ENCODE assay signal across 7 cellular contexts in the genomic region with DNA sequence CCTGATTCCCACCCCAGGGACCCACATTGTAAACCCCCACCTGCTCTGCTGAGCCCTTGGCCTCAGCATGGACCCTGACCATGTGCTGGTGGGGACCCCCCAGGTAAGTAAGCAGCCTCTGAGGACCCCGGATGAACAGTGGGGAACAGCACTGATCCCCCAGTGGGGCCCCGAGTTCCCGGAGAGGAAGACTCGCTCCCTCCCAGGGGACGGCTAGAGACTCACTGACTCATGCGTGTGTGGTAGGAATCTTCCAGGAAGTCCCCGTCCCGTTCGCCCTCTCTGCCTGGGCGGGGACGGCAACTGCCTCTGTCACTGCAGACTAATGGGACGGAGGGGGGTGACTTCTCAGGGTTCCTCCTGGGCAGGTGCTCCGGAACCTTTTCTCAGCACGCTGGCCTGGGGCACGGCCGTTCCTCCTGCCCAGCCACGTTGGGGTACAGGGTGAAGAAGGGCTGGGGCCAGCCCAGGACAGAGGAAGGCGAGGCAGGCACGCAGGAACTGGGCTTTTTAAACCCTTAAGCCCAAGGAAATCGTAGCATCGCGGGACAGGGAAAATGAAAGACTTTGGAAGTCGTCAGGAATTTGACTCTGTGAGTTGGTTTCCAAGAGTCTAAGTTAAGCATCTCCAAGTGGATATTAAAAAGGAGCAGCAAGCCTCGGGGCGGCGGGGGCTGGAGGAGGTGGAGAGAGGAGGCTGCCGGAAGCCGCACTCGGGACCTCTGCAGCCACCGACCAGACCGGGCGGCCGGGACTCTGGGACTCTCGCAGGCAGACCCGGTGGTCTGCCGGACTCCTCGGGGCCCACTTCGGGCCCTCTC.
A peak's percentile ranks its signal among the peaks of the same experiment; 100 is the strongest.
DNase-seq lines count a peak whose midpoint lies in the region; TF ChIP-seq lines count a peak whose summit lies in the region.

No MANE protein-coding gene starts in this region.

- H3K4me3 ChIP-seq in MM.1S (ENCODE audit: low read length) (peak overlapping the region; percentile 78), esophagus squamous epithelium (peak overlapping the region; percentile 28 to 67 (median 52))

- H3K9me3 Mint-ChIP-seq in activated CD4-positive, alpha-beta memory T cell treated with anti-CD3 and anti-CD28 coated beads, Interleukin-2, amount 10 ng/mL, durations not matched to agents 7 days and 5 days = no peaks in the 10 kb centered on the region
- no peaks in the 10 kb centered on the region for H3K9me3 Mint-ChIP-seq in neural crest cell

- CTCF ChIA-PET in activated CD4-positive, alpha-beta memory T cell treated with anti-CD3 and anti-CD28 coated beads, Interleukin-2, amount 10 ng/mL, durations not matched to agents 7 days and 5 days (lab: Charles Lee) = no interaction called here

- H3K27ac Mint-ChIP-seq in activated CD4-positive, alpha-beta memory T cell treated with anti-CD3 and anti-CD28 coated beads, Interleukin-2, amount 10 ng/mL, durations not matched to agents 7 days and 5 days = peak overlapping the region; percentile 58
- peak overlapping the region; percentile 92 for H3K27ac Mint-ChIP-seq in neural crest cell (ENCODE audit: unreplicated experiment)

- peaks cover 36% of the 10 kb centered on the region for H3K4me1 Mint-ChIP-seq in activated CD4-positive, alpha-beta memory T cell treated with anti-CD3 and anti-CD28 coated beads, Interleukin-2, amount 10 ng/mL, durations not matched to agents 7 days and 5 days
- H3K4me1 Mint-ChIP-seq in neural crest cell = peaks cover 53% of the 10 kb centered on the region

- peak overlapping the region; percentile 95 for H3K4me2 ChIP-seq in MM.1S (ENCODE audit: low read depth, low read length)

- H3K36me3 Mint-ChIP-seq in activated CD4-positive, alpha-beta memory T cell treated with anti-CD3 and anti-CD28 coated beads, Interleukin-2, amount 10 ng/mL, durations not matched to agents 7 days and 5 days (ENCODE audit: low read depth) = no peaks in the 10 kb centered on the region
- no peaks in the 10 kb centered on the region for H3K36me3 Mint-ChIP-seq in neural crest cell (ENCODE audit: low read depth)

- intact Hi-C loops in esophagus squamous epithelium (cut with DNase I) = loop anchor here (5.0 kb wide), 1 partner anchor 32 kb away; no protein-coding TSS in a partner anchor

- 2 to 13% methylated on average over 17 to 24 of the region's 38 CpGs for WGBS in esophagus squamous epithelium, 2 donors

- no peak for TF ChIP-seq CTCF in MM.1S (IDR thresholded peaks at IDR 0.05; ENCODE audit: low read length)
- no peak for TF ChIP-seq CTCF in esophagus squamous epithelium (IDR thresholded peaks at IDR 0.05)
- TF ChIP-seq CTCF in neural crest cell (conservative IDR thresholded peaks at IDR 0.05) = no peak

- peak; percentile 57 for TF ChIP-seq POLR2A in GM18951 (IDR thresholded peaks at IDR 0.05; ENCODE audit: extremely low read depth, insufficient read depth, insufficient read length)
- TF ChIP-seq POLR2A in esophagus squamous epithelium (IDR thresholded peaks at IDR 0.05) = peak in 3 of 4 donors; percentile 22 to 80 (median 69)

- peaks cover 32% of the 10 kb centered on the region for H3F3A ChIP-seq in MM.1S (ENCODE audit: insufficient read depth, low read length)

- no peaks in the 10 kb centered on the region for H3K9me3 ChIP-seq in MM.1S (replicated peaks; ENCODE audit: insufficient read depth, low read length)
- H3K9me3 ChIP-seq in esophagus squamous epithelium = no peaks in the 10 kb centered on the region

- H4K20me1 ChIP-seq in MM.1S (ENCODE audit: insufficient read depth, low read length) = no peaks in the 10 kb centered on the region

- no peaks in the 10 kb centered on the region for H3K27me3 Mint-ChIP-seq in activated CD4-positive, alpha-beta memory T cell treated with anti-CD3 and anti-CD28 coated beads, Interleukin-2, amount 10 ng/mL, durations not matched to agents 7 days and 5 days
- no peaks in the 10 kb centered on the region for H3K27me3 Mint-ChIP-seq in neural crest cell (ENCODE audit: low read depth)

- H3K9ac ChIP-seq in MM.1S (ENCODE audit: low read length) = peak overlapping the region; percentile 90

- POLR2A ChIA-PET in activated CD4-positive, alpha-beta memory T cell treated with anti-CD3 and anti-CD28 coated beads, Interleukin-2, amount 10 ng/mL, durations not matched to agents 7 days and 5 days (lab: Charles Lee) = no interaction called here

- in situ Hi-C loops in GM18951 (cut with MboI; ENCODE audit: low sequenced_read_pairs, unreplicated experiment) = loop anchor here (10.0 kb wide), 1 partner anchor 175 kb away; no protein-coding TSS in a partner anchor

- peak overlapping the region; percentile 92 for H2AFZ ChIP-seq in MM.1S (ENCODE audit: low read length)

- H3K4me1 ChIP-seq in MM.1S (ENCODE audit: low read length) (peaks cover 27% of the 10 kb centered on the region), esophagus squamous epithelium (peaks cover 57 to 91% (median 66%) of the 10 kb centered on the region in 3 donors)

- H3K4me3 Mint-ChIP-seq in activated CD4-positive, alpha-beta memory T cell treated with anti-CD3 and anti-CD28 coated beads, Interleukin-2, amount 10 ng/mL, durations not matched to agents 7 days and 5 days = peak overlapping the region; percentile 78
- peak overlapping the region; percentile 66 for H3K4me3 Mint-ChIP-seq in neural crest cell

- H3K36me3 ChIP-seq in MM.1S (replicated peaks; ENCODE audit: insufficient read depth, low read length) (no peaks in the 10 kb centered on the region), esophagus squamous epithelium (no peaks in the 10 kb centered on the region)

- H3K27me3 ChIP-seq in MM.1S (replicated peaks; ENCODE audit: insufficient read depth, low read length) = no peaks in the 10 kb centered on the region
- H3K27me3 ChIP-seq in esophagus squamous epithelium = no peaks in the 10 kb centered on the region

- no peaks in the 10 kb centered on the region for H3K9me2 ChIP-seq in MM.1S (replicated peaks; ENCODE audit: insufficient read depth, low read length)

- peaks cover 52% of the 10 kb centered on the region for H3K79me2 ChIP-seq in MM.1S (ENCODE audit: low read length)

- peak overlapping the region; percentile 79 for H3K27ac ChIP-seq in MM.1S (ENCODE audit: low read length)
- peak overlapping the region; percentile 89 to 97 (median 93) for H3K27ac ChIP-seq in esophagus squamous epithelium

- DNase-seq in MM.1S = peak; percentile 86
- DNase-seq in activated CD4-positive, alpha-beta memory T cell treated with anti-CD3 and anti-CD28 coated beads, Interleukin-2, amount 10 ng/mL, durations not matched to agents 7 days and 5 days = peak; percentile 65
- DNase-seq in esophagus squamous epithelium (lab: John Stamatoyannopoulos, UW) = no peak
- no peak for DNase-seq in neural crest cell (ENCODE audit: low read depth, low spot score)
- DNase-seq in ureter (ENCODE audit: low spot score) = peak; percentile 91
- no peak for DNase-seq in NCI-H748 (lab: John Stamatoyannopoulos, UW; ENCODE audit: unreplicated experiment)

Comparison
In these comparisons a context has a peak if more than half of its experiments do, and no peak if none do; other contexts are left out.
1. DNase-seq: peak in MM.1S (single experiment), activated CD4-positive, alpha-beta memory T cell treated with anti-CD3 and anti-CD28 coated beads, Interleukin-2, amount 10 ng/mL, durations not matched to agents 7 days and 5 days (single experiment) and ureter (single experiment); none in esophagus squamous epithelium (single experiment), neural crest cell (single experiment) and NCI-H748 (single experiment).